In genomic region chr6:87334683-87335082, GRCh38 we compare ENCODE assay signal across 1 cellular context.
TF ChIP-seq lines count a peak whose summit lies in the region.

No MANE protein-coding gene starts in this region.

TF ChIP-seq in WTC11, 78 proteins besides CTCF, POLR2A, EP300 and RAD21 (continued from another document):
- TF ChIP-seq ZNF512 (CRISPR knock-in tag; IDR thresholded peaks at IDR 0.05; ENCODE audit: borderline replicate concordance) = no peak
- TF ChIP-seq ELF4 (CRISPR knock-in tag; IDR thresholded peaks at IDR 0.05; ENCODE audit: low read depth) = no peak
- no peak for TF ChIP-seq ZNF263 (CRISPR knock-in tag; IDR thresholded peaks at IDR 0.05; ENCODE audit: low read depth)
- no peak for TF ChIP-seq ZNF396 (CRISPR knock-in tag; IDR thresholded peaks at IDR 0.05; ENCODE audit: borderline replicate concordance)
- TF ChIP-seq ZNF121 (CRISPR knock-in tag; IDR thresholded peaks at IDR 0.05) = no peak
- TF ChIP-seq, protein P1, sequence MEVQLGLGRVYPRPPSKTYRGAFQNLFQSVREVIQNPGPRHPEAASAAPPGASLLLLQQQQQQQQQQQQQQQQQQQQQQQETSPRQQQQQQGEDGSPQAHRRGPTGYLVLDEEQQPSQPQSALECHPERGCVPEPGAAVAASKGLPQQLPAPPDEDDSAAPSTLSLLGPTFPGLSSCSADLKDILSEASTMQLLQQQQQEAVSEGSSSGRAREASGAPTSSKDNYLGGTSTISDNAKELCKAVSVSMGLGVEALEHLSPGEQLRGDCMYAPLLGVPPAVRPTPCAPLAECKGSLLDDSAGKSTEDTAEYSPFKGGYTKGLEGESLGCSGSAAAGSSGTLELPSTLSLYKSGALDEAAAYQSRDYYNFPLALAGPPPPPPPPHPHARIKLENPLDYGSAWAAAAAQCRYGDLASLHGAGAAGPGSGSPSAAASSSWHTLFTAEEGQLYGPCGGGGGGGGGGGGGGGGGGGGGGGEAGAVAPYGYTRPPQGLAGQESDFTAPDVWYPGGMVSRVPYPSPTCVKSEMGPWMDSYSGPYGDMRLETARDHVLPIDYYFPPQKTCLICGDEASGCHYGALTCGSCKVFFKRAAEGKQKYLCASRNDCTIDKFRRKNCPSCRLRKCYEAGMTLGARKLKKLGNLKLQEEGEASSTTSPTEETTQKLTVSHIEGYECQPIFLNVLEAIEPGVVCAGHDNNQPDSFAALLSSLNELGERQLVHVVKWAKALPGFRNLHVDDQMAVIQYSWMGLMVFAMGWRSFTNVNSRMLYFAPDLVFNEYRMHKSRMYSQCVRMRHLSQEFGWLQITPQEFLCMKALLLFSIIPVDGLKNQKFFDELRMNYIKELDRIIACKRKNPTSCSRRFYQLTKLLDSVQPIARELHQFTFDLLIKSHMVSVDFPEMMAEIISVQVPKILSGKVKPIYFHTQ (CRISPR knock-in tag; IDR thresholded peaks at IDR 0.05) = no peak
- TF ChIP-seq, protein P2, sequence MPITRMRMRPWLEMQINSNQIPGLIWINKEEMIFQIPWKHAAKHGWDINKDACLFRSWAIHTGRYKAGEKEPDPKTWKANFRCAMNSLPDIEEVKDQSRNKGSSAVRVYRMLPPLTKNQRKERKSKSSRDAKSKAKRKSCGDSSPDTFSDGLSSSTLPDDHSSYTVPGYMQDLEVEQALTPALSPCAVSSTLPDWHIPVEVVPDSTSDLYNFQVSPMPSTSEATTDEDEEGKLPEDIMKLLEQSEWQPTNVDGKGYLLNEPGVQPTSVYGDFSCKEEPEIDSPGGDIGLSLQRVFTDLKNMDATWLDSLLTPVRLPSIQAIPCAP (CRISPR knock-in tag; IDR thresholded peaks at IDR 0.05) = no peak
- TF ChIP-seq ZNF671 (CRISPR knock-in tag; IDR thresholded peaks at IDR 0.05) = no peak
- TF ChIP-seq ATF1 (CRISPR knock-in tag; IDR thresholded peaks at IDR 0.05) = no peak
- TF ChIP-seq, protein P3, sequence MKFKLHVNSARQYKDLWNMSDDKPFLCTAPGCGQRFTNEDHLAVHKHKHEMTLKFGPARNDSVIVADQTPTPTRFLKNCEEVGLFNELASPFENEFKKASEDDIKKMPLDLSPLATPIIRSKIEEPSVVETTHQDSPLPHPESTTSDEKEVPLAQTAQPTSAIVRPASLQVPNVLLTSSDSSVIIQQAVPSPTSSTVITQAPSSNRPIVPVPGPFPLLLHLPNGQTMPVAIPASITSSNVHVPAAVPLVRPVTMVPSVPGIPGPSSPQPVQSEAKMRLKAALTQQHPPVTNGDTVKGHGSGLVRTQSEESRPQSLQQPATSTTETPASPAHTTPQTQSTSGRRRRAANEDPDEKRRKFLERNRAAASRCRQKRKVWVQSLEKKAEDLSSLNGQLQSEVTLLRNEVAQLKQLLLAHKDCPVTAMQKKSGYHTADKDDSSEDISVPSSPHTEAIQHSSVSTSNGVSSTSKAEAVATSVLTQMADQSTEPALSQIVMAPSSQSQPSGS (CRISPR knock-in tag; IDR thresholded peaks at IDR 0.05; ENCODE audit: borderline replicate concordance, low read depth) = no peak
- no peak for TF ChIP-seq TP53 (CRISPR knock-in tag; IDR thresholded peaks at IDR 0.05)
- no peak for TF ChIP-seq JAZF1 (CRISPR knock-in tag; IDR thresholded peaks at IDR 0.05)
- TF ChIP-seq, protein P4, sequence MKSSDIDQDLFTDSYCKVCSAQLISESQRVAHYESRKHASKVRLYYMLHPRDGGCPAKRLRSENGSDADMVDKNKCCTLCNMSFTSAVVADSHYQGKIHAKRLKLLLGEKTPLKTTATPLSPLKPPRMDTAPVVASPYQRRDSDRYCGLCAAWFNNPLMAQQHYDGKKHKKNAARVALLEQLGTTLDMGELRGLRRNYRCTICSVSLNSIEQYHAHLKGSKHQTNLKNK (CRISPR knock-in tag; IDR thresholded peaks at IDR 0.05) = no peak
- TF ChIP-seq USF1 (CRISPR knock-in tag; IDR thresholded peaks at IDR 0.05) = no peak
- TF ChIP-seq OVOL2 (CRISPR knock-in tag; IDR thresholded peaks at IDR 0.05; ENCODE audit: borderline replicate concordance) = no peak
TF ChIP-seq in WTC11: peak in this region for 0.
